Comparison of ENCODE assay signal across 9 cellular contexts in the genomic region with DNA sequence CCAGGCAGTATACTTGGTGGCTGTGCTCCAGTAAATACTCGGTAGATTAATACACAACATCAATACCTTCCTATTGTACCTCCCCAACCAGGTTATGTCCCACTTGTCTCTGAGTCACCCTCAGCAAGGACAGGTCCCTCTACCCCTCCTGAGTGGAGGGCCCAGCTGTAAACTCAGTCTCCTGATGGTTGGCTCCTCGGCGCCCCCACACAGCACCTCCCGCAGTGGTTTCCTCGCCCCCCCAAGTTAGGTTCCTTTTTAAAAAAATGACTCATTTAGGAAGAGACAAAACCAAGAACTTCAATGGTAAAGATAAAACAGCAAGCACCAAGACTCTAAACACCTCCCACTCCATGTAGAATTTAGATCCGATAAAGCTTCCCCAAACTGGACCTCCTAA.
DNase-seq lines count a peak whose midpoint lies in the region; FAIRE-seq and TF ChIP-seq lines count a peak whose summit lies in the region.
"Had no signal": no experiment of that assay in that cellular context is flagged by ENCODE, and none has a peak within 500 bp of the region (broad histone marks: within the 10 kb centered on the region; RNA-seq: fewer than 3 reads in every experiment).

No MANE protein-coding gene starts in this region.

- no peak for TF ChIP-seq POLR2A in ovary (IDR thresholded peaks at IDR 0.05)

- no peaks in the 10 kb centered on the region for H3K9me3 ChIP-seq in ovary

- H3K36me3 Mint-ChIP-seq in activated T-cell treated with anti-CD3 and anti-CD28 coated beads, Interleukin-2, amount 50 U/mL, for 24 hours (ENCODE audit: low read depth): peaks cover 2% of the 10 kb centered on the region

- peak overlapping the region; percentile 93 for H3K27ac Mint-ChIP-seq in activated T-cell treated with anti-CD3 and anti-CD28 coated beads, Interleukin-2, amount 50 U/mL, for 24 hours

- peaks cover 81% of the 10 kb centered on the region for H3K4me1 Mint-ChIP-seq in activated T-cell treated with anti-CD3 and anti-CD28 coated beads, Interleukin-2, amount 50 U/mL, for 24 hours (ENCODE audit: low read depth)

- H3K36me3 ChIP-seq in ovary: no peaks in the 10 kb centered on the region

- in situ Hi-C loops in KBM-7 (cut with MboI; ENCODE audit: low pct_unique_long_range_greater_than_20kb, low sequenced_read_pairs): no loop called here

- peaks cover 5% of the 10 kb centered on the region for H3K4me1 ChIP-seq in ovary (ENCODE audit: insufficient read depth)

- no peak for FAIRE-seq in HTR-8/SVneo (lab: Jason Lieb, UNC)

- peak overlapping the region; percentile 71 for H3K4me3 Mint-ChIP-seq in activated T-cell treated with anti-CD3 and anti-CD28 coated beads, Interleukin-2, amount 50 U/mL, for 24 hours

- no peak overlapping the region for H3K4me3 ChIP-seq in skin epidermis
- no peak overlapping the region for H3K4me3 ChIP-seq in ovary

- H3K27ac ChIP-seq in skin epidermis (peak overlapping the region in 11 of 21 experiments; percentile 13 to 91 (median 75)), ovary (no peak overlapping the region)

- no peaks in the 10 kb centered on the region for H3K27me3 Mint-ChIP-seq in activated T-cell treated with anti-CD3 and anti-CD28 coated beads, Interleukin-2, amount 50 U/mL, for 24 hours

- H3K27me3 ChIP-seq in ovary: no peaks in the 10 kb centered on the region

- peak; percentile 6 for DNase-seq in GF-D8 (lab: John Stamatoyannopoulos, UW)
- peak; percentile 23 for DNase-seq in KBM-7
- DNase-seq in activated T-cell treated with anti-CD3 and anti-CD28 coated beads, Interleukin-2, amount 50 U/mL, for 24 hours: peak; percentile 77
- DNase-seq in HTR-8/SVneo (ENCODE audit: insufficient read length, low spot score): no peak
- DNase-seq in T-helper 9 cell: no peak
- DNase-seq in ovary: no peak
- no peak for DNase-seq in LoVo (ENCODE audit: low spot score)
- DNase-seq: NCI-H2171 had no signal

- intact Hi-C loops in ovary (cut with DNase I): no loop called here

- WGBS in ovary, 3 donors: 49 to 59% (median 51%) methylated on average over 6 of the region's 6 CpGs

- TF ChIP-seq CTCF in ovary (IDR thresholded peaks at IDR 0.05): no peak

- TF ChIP-seq EP300 in ovary (IDR thresholded peaks at IDR 0.05): no peak

- H3K9me3 Mint-ChIP-seq in activated T-cell treated with anti-CD3 and anti-CD28 coated beads, Interleukin-2, amount 50 U/mL, for 24 hours: no peaks in the 10 kb centered on the region

Comparison
In these comparisons a context has a peak if more than half of its experiments do, and no peak if none do; other contexts are left out.
1. DNase-seq: peak in GF-D8 (single experiment), KBM-7 (single experiment) and activated T-cell treated with anti-CD3 and anti-CD28 coated beads, Interleukin-2, amount 50 U/mL, for 24 hours (single experiment); none in HTR-8/SVneo (single experiment), T-helper 9 cell (single experiment), ovary (0 of 5) and LoVo (single experiment).
2. H3K27ac ChIP-seq: peak in skin epidermis (11 of 21); none in ovary (0 of 2).